Comparison of ENCODE assay signal across 12 cellular contexts in the genomic region with DNA sequence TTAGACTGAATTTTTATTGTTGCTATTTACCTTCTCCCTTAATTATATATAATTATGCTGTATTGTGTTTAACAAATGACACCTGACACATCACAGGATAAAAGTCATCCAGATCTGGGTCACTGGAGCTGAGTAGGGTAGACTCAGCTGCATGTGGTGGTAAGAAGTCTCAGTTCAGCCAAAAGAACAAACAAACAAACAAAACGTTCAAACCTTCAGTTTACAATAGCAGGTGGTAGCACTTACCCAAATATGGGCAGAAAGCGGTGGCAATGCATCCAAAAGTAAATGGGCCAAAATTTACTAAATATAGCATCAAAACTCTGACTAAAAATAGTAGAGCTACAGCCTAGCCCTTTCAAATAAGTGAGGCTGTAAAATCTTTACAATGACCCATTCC.
A peak's percentile ranks its signal among the peaks of the same experiment; 100 is the strongest.
DNase-seq lines count a peak whose midpoint lies in the region; ATAC-seq lines count a peak whose summit lies in the region.
"Had no signal": no experiment of that assay in that cellular context is flagged by ENCODE, and none has a peak within 500 bp of the region (broad histone marks: within the 10 kb centered on the region; RNA-seq: fewer than 3 reads in every experiment).

No MANE protein-coding gene starts in this region.

- peak; percentile 17 for ATAC-seq in GM19351 (IDR thresholded peaks at IDR 0.05; ENCODE audit: unreplicated experiment)
- ATAC-seq in HG02678 (IDR thresholded peaks at IDR 0.05; ENCODE audit: unreplicated experiment), result peak; percentile 17
- ATAC-seq in HG03442 (IDR thresholded peaks at IDR 0.05; ENCODE audit: unreplicated experiment), result peak; percentile 9
- ATAC-seq: A549, left lobe of liver had no signal

- peak; percentile 82 for DNase-seq in COR-L47 (lab: John Stamatoyannopoulos, UW)
- DNase-seq in activated CD4-positive, CD25-positive, alpha-beta regulatory T cell (lab: John Stamatoyannopoulos, UW), result no peak
- no peak for DNase-seq in effector CD4-positive, alpha-beta T cell
- DNase-seq in stimulated activated CD4-positive, alpha-beta T cell treated with anti-CD3 and anti-CD28 coated beads, Interleukin-4, amount 100 ng/mL, for 24 hours, result no peak
- DNase-seq in activated naive CD4-positive, alpha-beta T cell (lab: John Stamatoyannopoulos, UW), result no peak
- DNase-seq: activated B cell treated with CpG ODN at 0.5 μM for 24 hours; activated T-cell treated with anti-CD3 and anti-CD28 coated beads, Interleukin-2, amount 50 U/mL, for 48 hours had no signal
